10 cellular contexts compared by ENCODE assay signal in the genomic region with DNA sequence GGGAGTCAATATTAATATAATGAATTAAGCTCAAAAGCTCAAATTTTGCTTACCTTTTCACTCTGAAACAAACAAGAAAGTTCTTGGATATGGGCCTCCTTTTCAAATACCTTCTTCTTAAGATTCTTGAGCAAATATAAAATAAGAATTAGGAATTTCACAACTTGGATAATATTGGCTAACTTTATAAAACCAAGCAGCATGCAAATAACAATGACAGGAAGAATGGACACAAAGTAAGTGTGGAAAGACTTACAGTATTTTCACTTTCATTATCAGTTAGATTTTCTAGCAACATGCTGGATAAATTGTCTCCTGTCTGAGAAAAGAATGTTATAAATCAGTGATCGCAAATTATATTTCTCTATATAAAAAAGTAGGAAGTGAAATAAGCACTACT. TPM values are rescaled to one million over a fixed set of nuclear protein-coding genes. Genes with fewer than 3 reads are reported as not detected.
DNase-seq lines count a peak whose midpoint lies in the region; ATAC-seq, FAIRE-seq and TF ChIP-seq lines count a peak whose summit lies in the region.
"Had no signal": no experiment of that assay in that cellular context is flagged by ENCODE, and none has a peak within 500 bp of the region (broad histone marks: within the 10 kb centered on the region; RNA-seq: fewer than 3 reads in every experiment).

No MANE protein-coding gene starts in this region.

- peak overlapping the region; percentile 63 for H3K4me2 ChIP-seq in endothelial cell of umbilical vein (ENCODE audit: insufficient read depth, low read length)

- H3K9me3 ChIP-seq in endothelial cell of umbilical vein (replicated peaks; ENCODE audit: control insufficient read depth, insufficient read depth, low read length), result no peaks in the 10 kb centered on the region

- POLR2A ChIA-PET in endothelial cell of umbilical vein (lab: Charles Lee), result interaction anchor here (0.9 kb wide), 1 partner anchor 13 kb away, joined by 3 read pairs; the partner anchor contains the start of gene ODF2L

- H3K27ac ChIP-seq in endothelial cell of umbilical vein (ENCODE audit: insufficient read depth, low read depth, low read length), result peak overlapping the region; percentile 46

- no peaks in the 10 kb centered on the region for H3K9me1 ChIP-seq in endothelial cell of umbilical vein (replicated peaks; ENCODE audit: control insufficient read depth, extremely low read depth, insufficient read depth, low read length)

- intact Hi-C loops in endothelial cell of umbilical vein (cut with micrococcal nuclease), result loop anchor here (1.0 to 10.0 kb wide), 2 partner anchors 13 to 322 kb away; partner anchors contain the start of genes ODF2L and SH3GLB1

- dilution Hi-C loops in endothelial cell of umbilical vein (cut with MboI; ENCODE audit: extremely low pct_ligation_motif_present, low sequenced_read_pairs), result no loop called here

- BruUV-seq in endothelial cell of umbilical vein (replicated peaks; lab: Mats Ljungman, UMichigan), result no TSS peak

- ATAC-seq in GM18861 (IDR thresholded peaks at IDR 0.05; ENCODE audit: unreplicated experiment) (peak; percentile 55), HG03175 (IDR thresholded peaks at IDR 0.05; ENCODE audit: unreplicated experiment) (peak; percentile 58)

- H3K27me3 ChIP-seq in endothelial cell of umbilical vein (ENCODE audit: control insufficient read depth in 2 of 2, insufficient read depth in 2 of 2, low read length in 2 of 2), result no peaks in the 10 kb centered on the region

- FAIRE-seq in endothelial cell of umbilical vein (lab: Jason Lieb, UNC), result no peak

- TF ChIP-seq CTCF in AG10803 (conservative IDR thresholded peaks at IDR 0.05; ENCODE audit: low read length) (no peak), endothelial cell of umbilical vein (IDR thresholded peaks at IDR 0.05; ENCODE audit: extremely low read depth in 1 of 2, insufficient read depth in 1 of 2, low read depth in 1 of 2, low read length in 2 of 2) (no peak)

- peak; percentile 37 for DNase-seq in AG10803 (ENCODE audit: low read depth)
- DNase-seq in endothelial cell of umbilical vein (ENCODE audit: low read depth, low spot score), result peak; percentile 64
- DNase-seq in NCI-H345 (lab: John Stamatoyannopoulos, UW), result no peak
- no peak for DNase-seq in COR-L47 (lab: John Stamatoyannopoulos, UW)
- DNase-seq in UCSD-AML1 (lab: John Stamatoyannopoulos, UW; ENCODE audit: unreplicated experiment), result no peak
- DNase-seq in amygdala (lab: John Stamatoyannopoulos, UW), result no peak
- DNase-seq: activated gamma-delta T cell, GOT3 had no signal

- H3K4me3 ChIP-seq in AG10803 (ENCODE audit: low read length) (peak overlapping the region; percentile 14; the same call in 1 of the 2 replicates), endothelial cell of umbilical vein (replicated peaks in 1 of 3; ENCODE audit: insufficient read depth in 1 of 3, low read depth in 1 of 3, low read length in 3 of 3) (peak overlapping the region in 1 of 3 experiments; percentile 51)

- H3K9ac ChIP-seq in endothelial cell of umbilical vein (replicated peaks; ENCODE audit: extremely low read depth, insufficient read depth, low read length), result peak overlapping the region; percentile 70

- H3K4me1 ChIP-seq in endothelial cell of umbilical vein (ENCODE audit: control insufficient read depth, extremely low read depth, insufficient read depth, low read length), result peaks cover 14% of the 10 kb centered on the region

- CTCF ChIA-PET in endothelial cell of umbilical vein (lab: Charles Lee), result interaction anchor here (1.1 to 2.3 kb wide), 6 partner anchors 13 to 358 kb away, joined by 3 to 10 read pairs (median 5); partner anchors contain the start of genes ODF2L and SH3GLB1

- no peak for TF ChIP-seq POLR2A in endothelial cell of umbilical vein (IDR thresholded peaks at IDR 0.05; ENCODE audit: low read depth, low read length)

- peaks cover 13% of the 10 kb centered on the region for H3K79me2 ChIP-seq in endothelial cell of umbilical vein (ENCODE audit: control insufficient read depth, insufficient read depth, low read length)

- no peaks in the 10 kb centered on the region for H4K20me1 ChIP-seq in endothelial cell of umbilical vein (replicated peaks; ENCODE audit: control insufficient read depth, extremely low read depth, insufficient read depth, low read length)

- peaks cover 2% of the 10 kb centered on the region in 2 experiments for H3K36me3 ChIP-seq in endothelial cell of umbilical vein (ENCODE audit: control insufficient read depth in 2 of 2, extremely low read depth in 1 of 2, insufficient read depth in 2 of 2, low read length in 2 of 2)

- H2AFZ ChIP-seq in endothelial cell of umbilical vein (ENCODE audit: low read depth, low read length), result no peak overlapping the region

TF ChIP-seq in endothelial cell of umbilical vein, 7 proteins besides CTCF, POLR2A, EP300 and RAD21:
- TF ChIP-seq MYC (IDR thresholded peaks at IDR 0.05; ENCODE audit: low read depth, low read length), result no peak

RNA-seq across cellular contexts. Expression of gene ODF2L, which starts 13.2 kb away (rescaled TPM):
- 74.7 and 86.3 TPM in 2 replicates for total RNA-seq in endothelial cell of umbilical vein
- polyA plus RNA-seq in endothelial cell of umbilical vein, result 7.3 and 9.6 TPM in 2 replicates
- polyA plus RNA-seq in endothelial cell of umbilical vein (2011; cell fraction: cytosol; rRNA removed), result 8.4 and 9.8 TPM in 2 replicates
- polyA plus RNA-seq in endothelial cell of umbilical vein (2011; cell fraction: nucleus; rRNA removed), result 66.0 and 110 TPM in 2 replicates
- polyA plus RNA-seq in endothelial cell of umbilical vein (2012), result 28.0 and 37.8 TPM in 2 replicates
- 9.5 and 13.3 TPM in 2 replicates for polyA minus RNA-seq in endothelial cell of umbilical vein
- polyA minus RNA-seq in endothelial cell of umbilical vein (2011; cell fraction: cytosol; rRNA and poly(A)+ RNA removed), result 7.2 TPM
- polyA minus RNA-seq in endothelial cell of umbilical vein (2011; cell fraction: nucleus; rRNA and poly(A)+ RNA removed), result 67.3 and 84.0 TPM in 2 replicates

RNA-seq across cellular contexts. Expression of gene CLCA2, which starts 41.1 kb away (rescaled TPM):
- total RNA-seq in endothelial cell of umbilical vein, result 0.11 TPM in 1 of 2 replicates, not detected in the other
- 0.01 and 0.05 TPM in 2 replicates for polyA plus RNA-seq in endothelial cell of umbilical vein
- polyA plus RNA-seq in endothelial cell of umbilical vein (2011; cell fraction: cytosol; rRNA removed), result 0.06 TPM in 1 of 2 replicates, not detected in the other
- not detected in 2 replicates for polyA plus RNA-seq in endothelial cell of umbilical vein (2011; cell fraction: nucleus; rRNA removed)
- polyA plus RNA-seq in endothelial cell of umbilical vein (2012), result 0.05 TPM in 1 of 2 replicates, not detected in the other
- 0.17 TPM in 1 of 2 replicates, not detected in the other for polyA minus RNA-seq in endothelial cell of umbilical vein
- 0.20 TPM for polyA minus RNA-seq in endothelial cell of umbilical vein (2011; cell fraction: cytosol; rRNA and poly(A)+ RNA removed)
- not detected in 2 replicates for polyA minus RNA-seq in endothelial cell of umbilical vein (2011; cell fraction: nucleus; rRNA and poly(A)+ RNA removed)

Comparison
In these comparisons a context has a peak if more than half of its experiments do, and no peak if none do; other contexts are left out.
1. DNase-seq: peak in AG10803 (single experiment) and endothelial cell of umbilical vein (single experiment); none in NCI-H345 (single experiment), COR-L47 (single experiment), UCSD-AML1 (single experiment) and amygdala (0 of 56).